Comparison of ENCODE assay signal across 13 cellular contexts in genomic region chr4:151418385-151418784, GRCh38. TPM values are rescaled to one million over a fixed set of nuclear protein-coding genes. Genes with fewer than 3 reads are reported as not detected.
DNase-seq lines count a peak whose midpoint lies in the region; ATAC-seq and TF ChIP-seq lines count a peak whose summit lies in the region.
"Had no signal": no experiment of that assay in that cellular context is flagged by ENCODE, and none has a peak within 500 bp of the region (broad histone marks: within the 10 kb centered on the region; RNA-seq: fewer than 3 reads in every experiment).

No MANE protein-coding gene starts in this region.

- H3K4me3 ChIP-seq in duodenal mucosa (ENCODE audit: low read depth in 1 of 2, low read length in 2 of 2), result peak overlapping the region in 1 of 2 donors; percentile 2
- H3K4me3 ChIP-seq in WERI-Rb-1 (ENCODE audit: low read depth, low read length), result no peak overlapping the region
- no peak overlapping the region for H3K4me3 ChIP-seq in tibial nerve

- H3K4me1 ChIP-seq in duodenal mucosa (ENCODE audit: control insufficient read depth in 1 of 2, insufficient read depth in 2 of 2, low read length in 2 of 2) (peaks cover 15 to 19% of the 10 kb centered on the region in 2 donors), tibial nerve (peaks cover 0 to 11% (median 4%) of the 10 kb centered on the region in 4 donors)

- peak overlapping the region; percentile 46 for H3K27ac ChIP-seq in duodenal mucosa (ENCODE audit: low read depth, low read length)
- H3K27ac ChIP-seq in WERI-Rb-1, result no peak overlapping the region
- H3K27ac ChIP-seq in tibial nerve, result no peak overlapping the region
- H3K27ac ChIP-seq: VCaP had no signal

- DNase-seq in AG20443 (ENCODE audit: low spot score) (peak; percentile 55), MV-4-11 (lab: John Stamatoyannopoulos, UW) (peak; percentile 54), non-pigmented ciliary epithelial cell (ENCODE audit: low read depth) (peak; percentile 70), WERI-Rb-1 (no peak), tibial nerve (ENCODE audit: low spot score in 2 of 2) (no peak), GDM1 (lab: John Stamatoyannopoulos, UW) (no peak)
- DNase-seq: activated naive CD4-positive, alpha-beta T cell treated with anti-CD3 and anti-CD28 coated beads for 36 hours; CD8-positive, alpha-beta T cell; naive B cell; NCI-H748 treated with DMSO at 0.1 percent for 48 hours had no signal

- no peaks in the 10 kb centered on the region for H3K9me3 ChIP-seq in duodenal mucosa (ENCODE audit: control insufficient read depth in 1 of 2, low read length in 2 of 2)
- H3K9me3 ChIP-seq in WERI-Rb-1 (ENCODE audit: severe bottlenecking), result no peaks in the 10 kb centered on the region
- no peaks in the 10 kb centered on the region for H3K9me3 ChIP-seq in tibial nerve

- no peak overlapping the region for H3K9ac ChIP-seq in duodenal mucosa (ENCODE audit: low read depth in 1 of 2, low read length in 2 of 2)

- TF ChIP-seq CTCF in WERI-Rb-1 (IDR thresholded peaks at IDR 0.05; ENCODE audit: low read depth, low read length) (no peak), tibial nerve (IDR thresholded peaks at IDR 0.05) (no peak)

- ATAC-seq in HG03108 (IDR thresholded peaks at IDR 0.05; ENCODE audit: unreplicated experiment), result no peak
- ATAC-seq: CD8-positive, alpha-beta T cell had no signal

- H3K27me3 ChIP-seq in duodenal mucosa (ENCODE audit: control insufficient read depth in 1 of 2, insufficient read depth in 2 of 2, low read length in 2 of 2), result no peaks in the 10 kb centered on the region
- no peaks in the 10 kb centered on the region for H3K27me3 ChIP-seq in WERI-Rb-1 (ENCODE audit: insufficient read depth, low read depth, severe bottlenecking)
- no peaks in the 10 kb centered on the region for H3K27me3 ChIP-seq in tibial nerve

- no peaks in the 10 kb centered on the region for H3K36me3 ChIP-seq in duodenal mucosa (ENCODE audit: control insufficient read depth in 1 of 2, insufficient read depth in 2 of 2, low read length in 2 of 2)
- no peaks in the 10 kb centered on the region for H3K36me3 ChIP-seq in WERI-Rb-1
- no peaks in the 10 kb centered on the region for H3K36me3 ChIP-seq in tibial nerve

- TF ChIP-seq EP300 in tibial nerve (IDR thresholded peaks at IDR 0.05), result no peak

- TF ChIP-seq POLR2A in tibial nerve (IDR thresholded peaks at IDR 0.05), result no peak

RNA-seq across cellular contexts. Expression of gene FHIP1A, which starts 9.4 kb away (rescaled TPM):
- 10 to 100 TPM in 1 of 4 donors, 1 to 10 TPM in 3; 4.9 to 59.4 (median 9.0) TPM for total RNA-seq in tibial nerve

Comparison
In these comparisons a context has a peak if more than half of its experiments do, and no peak if none do; other contexts are left out.
1. DNase-seq: peak in AG20443 (single experiment), MV-4-11 (single experiment) and non-pigmented ciliary epithelial cell (single experiment); none in WERI-Rb-1 (single experiment), tibial nerve (0 of 2) and GDM1 (single experiment).